ENCODE assay signal across 16 cellular contexts in the genomic region with DNA sequence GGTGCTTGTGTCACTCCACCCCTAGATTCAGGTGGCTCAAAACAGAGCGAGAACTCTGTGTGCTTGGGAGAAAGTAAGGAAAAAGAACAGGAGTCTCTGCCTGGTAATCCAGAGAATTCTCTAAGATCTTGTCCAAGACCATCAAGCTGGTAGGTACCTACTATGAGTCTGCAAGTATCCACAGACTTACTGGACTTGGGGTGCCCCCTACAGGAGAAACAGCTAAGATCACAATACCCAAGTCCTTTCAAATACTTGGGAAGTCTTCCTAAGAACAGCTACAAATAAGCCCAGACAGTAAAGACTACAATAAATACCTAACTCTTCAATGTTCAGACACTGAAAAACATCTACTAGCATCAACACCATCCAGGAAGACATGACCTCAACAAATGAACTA.
A peak's percentile ranks its signal among the peaks of the same experiment; 100 is the strongest.
DNase-seq lines count a peak whose midpoint lies in the region; ATAC-seq and TF ChIP-seq lines count a peak whose summit lies in the region.
"Had no signal": no experiment of that assay in that cellular context is flagged by ENCODE, and none has a peak within 500 bp of the region (broad histone marks: within the 10 kb centered on the region; RNA-seq: fewer than 3 reads in every experiment).

No MANE protein-coding gene starts in this region.

- H3K4me1 Mint-ChIP-seq in natural killer cell, result no peaks in the 10 kb centered on the region
- no peaks in the 10 kb centered on the region for H3K4me1 Mint-ChIP-seq in CD8-positive, alpha-beta T cell (ENCODE audit: low read depth)
- H3K4me1 Mint-ChIP-seq: activated naive CD8-positive, alpha-beta T cell treated with anti-CD3 and anti-CD28 coated beads, Interleukin-2, amount 10 ng/mL, durations not matched to agents 7 days and 5 days had no signal

- H3K27me3 Mint-ChIP-seq in natural killer cell (ENCODE audit: low read depth in 2 of 2), result no peaks in the 10 kb centered on the region
- H3K27me3 Mint-ChIP-seq in CD8-positive, alpha-beta T cell (ENCODE audit: low read depth), result no peaks in the 10 kb centered on the region
- H3K27me3 Mint-ChIP-seq: activated naive CD8-positive, alpha-beta T cell treated with anti-CD3 and anti-CD28 coated beads, Interleukin-2, amount 10 ng/mL, durations not matched to agents 7 days and 5 days; natural killer cell treated with Interleukin-12 subunit alpha and Interleukin-12 subunit beta and Interleukin-15 and Interleukin-18, amount 100 ng/mL, for 72 hours had no signal

- no peak overlapping the region for H3K27ac Mint-ChIP-seq in natural killer cell
- no peak overlapping the region for H3K27ac Mint-ChIP-seq in CD8-positive, alpha-beta T cell
- H3K27ac Mint-ChIP-seq: activated naive CD8-positive, alpha-beta T cell treated with anti-CD3 and anti-CD28 coated beads, Interleukin-2, amount 10 ng/mL, durations not matched to agents 7 days and 5 days; natural killer cell treated with Interleukin-12 subunit alpha and Interleukin-12 subunit beta and Interleukin-15 and Interleukin-18, amount 100 ng/mL, for 72 hours had no signal

- H3K36me3 Mint-ChIP-seq in natural killer cell, result peaks cover 25% of the 10 kb centered on the region
- H3K36me3 Mint-ChIP-seq in CD8-positive, alpha-beta T cell, result no peaks in the 10 kb centered on the region
- H3K36me3 Mint-ChIP-seq: activated naive CD8-positive, alpha-beta T cell treated with anti-CD3 and anti-CD28 coated beads, Interleukin-2, amount 10 ng/mL, durations not matched to agents 7 days and 5 days had no signal

- H3K4me1 ChIP-seq in CD8-positive, alpha-beta T cell (ENCODE audit: insufficient read depth, low read length), result no peaks in the 10 kb centered on the region
- H3K4me1 ChIP-seq: lower lobe of right lung, tibial nerve had no signal

- CTCF ChIA-PET in CD8-positive, alpha-beta T cell (lab: Charles Lee), result no interaction called here

- peak; percentile 19; the same call in 1 of the 2 replicates for TF ChIP-seq CTCF in 22Rv1 (IDR thresholded peaks at IDR 0.05)
- TF ChIP-seq CTCF in GM12873 (IDR thresholded peaks at IDR 0.05; ENCODE audit: insufficient read depth, low read depth, low read length, missing control alignments), result peak; percentile 42
- TF ChIP-seq CTCF in natural killer cell (IDR thresholded peaks at IDR 0.05), result no peak
- TF ChIP-seq CTCF in CD8-positive, alpha-beta T cell (IDR thresholded peaks at IDR 0.05), result no peak

- intact Hi-C loops in natural killer cell (cut with micrococcal nuclease), result no loop called here
- intact Hi-C loops in CD8-positive, alpha-beta T cell (cut with DNase I, micrococcal nuclease), result no loop called here

- DNase-seq in NAMALWA (ENCODE audit: low spot score) (peak; percentile 48), dermis blood vessel endothelial cell (peak; percentile 8), C1 segment of cervical spinal cord (lab: John Stamatoyannopoulos, UW) (no peak), natural killer cell (no peak), NCI-H187 treated with DMSO at 0.1 percent for 48 hours (lab: John Stamatoyannopoulos, UW) (no peak)
- DNase-seq in CD8-positive, alpha-beta T cell, result no peak
- DNase-seq: activated naive CD8-positive, alpha-beta T cell treated with anti-CD3 and anti-CD28 coated beads, Interleukin-2, amount 10 ng/mL, durations not matched to agents 7 days and 5 days; DMS79 treated with DMSO at 0.1 percent for 48 hours; lower lobe of right lung; NCI-H2081 treated with DMSO at 0.1 percent for 48 hours had no signal

- ATAC-seq in natural killer cell, result no peak
- no peak for ATAC-seq in CD8-positive, alpha-beta T cell
- ATAC-seq: K562; lower lobe of right lung; natural killer cell treated with Interleukin-12 subunit alpha and Interleukin-12 subunit beta and Interleukin-15 and Interleukin-18, amount 100 ng/mL, for 72 hours had no signal

- H3K27me3 ChIP-seq in CD8-positive, alpha-beta T cell (ENCODE audit: insufficient read depth, low read length), result no peaks in the 10 kb centered on the region
- H3K27me3 ChIP-seq: tibial nerve had no signal

- no peak overlapping the region for H3K4me3 Mint-ChIP-seq in natural killer cell
- no peak overlapping the region for H3K4me3 Mint-ChIP-seq in CD8-positive, alpha-beta T cell
- H3K4me3 Mint-ChIP-seq: activated naive CD8-positive, alpha-beta T cell treated with anti-CD3 and anti-CD28 coated beads, Interleukin-2, amount 10 ng/mL, durations not matched to agents 7 days and 5 days; natural killer cell treated with Interleukin-12 subunit alpha and Interleukin-12 subunit beta and Interleukin-15 and Interleukin-18, amount 100 ng/mL, for 72 hours had no signal

- POLR2A ChIA-PET in CD8-positive, alpha-beta T cell (lab: Charles Lee), result no interaction called here

- H3K9me3 Mint-ChIP-seq in natural killer cell, result peaks cover 18 to 26% of the 10 kb centered on the region in 2 donors
- peaks cover 34% of the 10 kb centered on the region for H3K9me3 Mint-ChIP-seq in CD8-positive, alpha-beta T cell

- no peaks in the 10 kb centered on the region for H3K36me3 ChIP-seq in CD8-positive, alpha-beta T cell (ENCODE audit: insufficient read depth, low read length)
- H3K36me3 ChIP-seq: lower lobe of right lung, tibial nerve had no signal

- H3K27ac ChIP-seq in 22Rv1, result no peak overlapping the region
- H3K27ac ChIP-seq in CD8-positive, alpha-beta T cell (ENCODE audit: low read depth, low read length), result no peak overlapping the region
- H3K27ac ChIP-seq: epithelial cell of prostate, lower lobe of right lung, tibial nerve had no signal

- H3K9me3 ChIP-seq in CD8-positive, alpha-beta T cell (ENCODE audit: low read length), result peaks cover 7% of the 10 kb centered on the region
- H3K9me3 ChIP-seq: lower lobe of right lung had no signal

- no peak overlapping the region for H3K4me3 ChIP-seq in CD8-positive, alpha-beta T cell (ENCODE audit: low read depth, low read length)
- H3K4me3 ChIP-seq: K562, lower lobe of right lung, tibial nerve had no signal

Comparison
In these comparisons a context has a peak if more than half of its experiments do, and no peak if none do; other contexts are left out.
1. CTCF ChIP-seq: peak in 22Rv1 (single experiment) and GM12873 (single experiment); none in natural killer cell (single experiment) and CD8-positive, alpha-beta T cell (single experiment).
2. DNase-seq: peak in NAMALWA (single experiment) and dermis blood vessel endothelial cell (single experiment); none in C1 segment of cervical spinal cord (0 of 14), natural killer cell (single experiment), CD8-positive, alpha-beta T cell (0 of 7) and NCI-H187 treated with DMSO at 0.1 percent for 48 hours (single experiment).